32 cellular contexts compared by ENCODE assay signal in genomic region chr3:72055436-72055835, GRCh38.
"Had no signal": no experiment of that assay in that cellular context is flagged by ENCODE, and none has a peak within 500 bp of the region (broad histone marks: within the 10 kb centered on the region; RNA-seq: fewer than 3 reads in every experiment).

No MANE protein-coding gene starts in this region.

- DNase-seq: activated CD4-positive, alpha-beta memory T cell treated with anti-CD3 and anti-CD28 coated beads, Interleukin-2, amount 10 ng/mL, durations not matched to agents 7 days and 5 days; activated CD4-positive, alpha-beta T cell treated with anti-CD3 and anti-CD28 coated beads for 1 hour; activated CD4-positive, alpha-beta T cell treated with anti-CD3 and anti-CD28 coated beads for 36 hours; activated CD4-positive, alpha-beta T cell treated with anti-CD3 and anti-CD28 coated beads for 48 hours; activated CD4-positive, alpha-beta T cell treated with anti-CD3 and anti-CD28 coated beads, Interleukin-2, amount 10 ng/mL, durations not matched to agents 7 days and 5 days; activated CD4-positive, alpha-beta T cell treated with anti-CD3 and anti-CD28 coated beads, Interleukin-2, amount 50 U/mL, for 48 hours; activated CD4-positive, CD25-positive, alpha-beta regulatory T cell; activated CD8-positive, alpha-beta memory T cell treated with anti-CD3 and anti-CD28 coated beads for 24 hours; activated CD8-positive, alpha-beta memory T cell treated with anti-CD3 and anti-CD28 coated beads, Interleukin-2, amount 10 ng/mL, durations not matched to agents 7 days and 5 days; activated CD8-positive, alpha-beta memory T cell treated with anti-CD3 and anti-CD28 coated beads, Interleukin-2, amount 50 U/mL, for 48 hours; activated CD8-positive, alpha-beta T cell treated with anti-CD3 and anti-CD28 coated beads, Interleukin-2, amount 10 ng/mL, durations not matched to agents 7 days and 5 days; activated effector memory CD4-positive, alpha-beta T cell treated with Interleukin-2 at 50 U/mL for 16 hours; activated gamma-delta T cell; activated naive CD4-positive, alpha-beta T cell treated with anti-CD3 and anti-CD28 coated beads, Interleukin-2, amount 10 ng/mL, durations not matched to agents 7 days and 5 days; activated naive CD4-positive, alpha-beta T cell treated with Interleukin-2 at 50 U/mL for 16 hours; activated naive CD8-positive, alpha-beta T cell treated with anti-CD3 and anti-CD28 coated beads for 36 hours; activated T-cell treated with anti-CD3 and anti-CD28 coated beads, Interleukin-2, amount 50 U/mL, for 24 hours; activated T-cell treated with anti-CD3 and anti-CD28 coated beads, Interleukin-2, amount 50 U/mL, for 48 hours; adrenal gland; amniotic stem cell; aorta; body of pancreas; brain microvascular endothelial cell; central memory CD4-positive, alpha-beta T cell; T-helper 1 cell; T-helper 2 cell; T-helper 9 cell; WERI-Rb-1 had no signal

- H3K27ac ChIP-seq: adrenal gland, body of pancreas, brain microvascular endothelial cell, breast epithelium, WERI-Rb-1 had no signal

- ATAC-seq: activated CD4-positive, alpha-beta T cell treated with anti-CD3 and anti-CD28 coated beads for 36 hours; activated CD4-positive, CD25-positive, alpha-beta regulatory T cell treated with anti-CD3 and anti-CD28 coated beads, Interleukin-2, amount 50 U/mL, for 24 hours; activated CD8-positive, alpha-beta memory T cell treated with anti-CD3 and anti-CD28 coated beads, Interleukin-2, amount 10 ng/mL, durations not matched to agents 7 days and 5 days; activated CD8-positive, alpha-beta T cell treated with anti-CD3 and anti-CD28 coated beads, Interleukin-2, amount 10 ng/mL, durations not matched to agents 7 days and 5 days; activated naive CD4-positive, alpha-beta T cell treated with anti-CD3 and anti-CD28 coated beads, Interleukin-2, amount 50 U/mL, for 72 hours; body of pancreas; WTC11 had no signal
